ENCODE assay signal across 8 cellular contexts in genomic region chr1:155127672-155128468, GRCh38. TPM values are rescaled to one million over a fixed set of nuclear protein-coding genes. Genes with fewer than 3 reads are reported as not detected.
DNase-seq lines count a peak whose midpoint lies in the region; ATAC-seq and TF ChIP-seq lines count a peak whose summit lies in the region.

Gene EFNA1 (plus strand): TSS chr1:155127876. CDS start chr1:155127978, 102 bp downstream.

- TF ChIP-seq POLR2A in gastrocnemius medialis (IDR thresholded peaks at IDR 0.05), result peak; percentile 61 to 70

- CTCF ChIA-PET in HEK293T (lab: Yijun Ruan, JAX), result interaction anchor here (0.8 to 1.4 kb wide), 3 partner anchors 10 to 123 kb away, joined by 3 to 4 read pairs (median 4); no protein-coding TSS in a partner anchor

- H3K4me1 Mint-ChIP-seq in central memory CD8-positive, alpha-beta T cell, result peaks cover 24% of the 10 kb centered on the region

- DNase-seq in AG08396 (ENCODE audit: low spot score) (peak; percentile 58), HEK293T (ENCODE audit: extremely low spot score) (peak; percentile 71), T-helper 2 cell (peak in 4 of 5 experiments; percentile 9 to 31 (median 28)), iris pigment epithelial cell (ENCODE audit: low read depth) (peak; percentile 12), gastrocnemius medialis (peak; percentile 17 to 32), NCI-H2029 treated with DMSO at 0.1 percent for 48 hours (lab: John Stamatoyannopoulos, UW) (no peak), NOMO-1 treated with DMSO at 0.1 percent for 48 hours (lab: John Stamatoyannopoulos, UW; ENCODE audit: unreplicated experiment) (no peak)
- no peak for DNase-seq in central memory CD8-positive, alpha-beta T cell (ENCODE audit: low spot score in 2 of 2)

- peaks cover 0 to 7% of the 10 kb centered on the region in 2 donors for H3K36me3 ChIP-seq in gastrocnemius medialis

- H3K4me1 ChIP-seq in gastrocnemius medialis, result peaks cover 23 to 52% of the 10 kb centered on the region in 2 donors

- peak; percentile 22 for ATAC-seq in central memory CD8-positive, alpha-beta T cell (replicated peaks; ENCODE audit: extremely low read depth, poor library complexity, severe bottlenecking)
- peak; percentile 23 for ATAC-seq in gastrocnemius medialis

- H3K36me3 Mint-ChIP-seq in central memory CD8-positive, alpha-beta T cell (ENCODE audit: insufficient read depth), result no peaks in the 10 kb centered on the region

- no peak for TF ChIP-seq CTCF in gastrocnemius medialis (IDR thresholded peaks at IDR 0.05 in 4 of 5, conservative IDR thresholded peaks at IDR 0.05 in 1 of 5)

- intact Hi-C loops in gastrocnemius medialis (cut with DNase I; ENCODE audit: low total_unique reads), result no loop called here

- peaks cover 14 to 43% (median 34%) of the 10 kb centered on the region in 3 donors for H3K27me3 ChIP-seq in gastrocnemius medialis

- peak within 1 kb of the TSS; percentile 81 for H3K4me3 Mint-ChIP-seq in central memory CD8-positive, alpha-beta T cell

- peak within 1 kb of the TSS; percentile 64 to 88 (median 74) for H3K4me3 ChIP-seq in gastrocnemius medialis

- H3K27ac ChIP-seq in gastrocnemius medialis, result peak within 1 kb of the TSS; percentile 80 to 100 (median 88)

- in situ Hi-C loops in gastrocnemius medialis (cut with MboI; ENCODE audit: low sequenced_read_pairs in 4 of 4), result no loop called here

- no peaks in the 10 kb centered on the region for H3K9me3 ChIP-seq in gastrocnemius medialis

- POLR2A ChIA-PET in HEK293T (lab: Yijun Ruan, JAX), result interaction anchor here (1.0 to 4.1 kb wide), 9 partner anchors 9 to 45 kb away, joined by 3 to 48 read pairs (median 9); partner anchors contain the start of genes DPM3, KRTCAP2 and SLC50A1

- no peaks in the 10 kb centered on the region for H3K9me3 Mint-ChIP-seq in central memory CD8-positive, alpha-beta T cell

- H3K27ac Mint-ChIP-seq in central memory CD8-positive, alpha-beta T cell (ENCODE audit: low read depth), result peak within 1 kb of the TSS; percentile 30

- peaks cover 44% of the 10 kb centered on the region for H3K27me3 Mint-ChIP-seq in central memory CD8-positive, alpha-beta T cell

TF ChIP-seq in HEK293T, 16 proteins besides CTCF, POLR2A, EP300 and RAD21:
- TF ChIP-seq ARNT (IDR thresholded peaks at IDR 0.05) (no peak), SUZ12 (IDR thresholded peaks at IDR 0.05) (no peak), FOXA1 (IDR thresholded peaks at IDR 0.05) (no peak), ZNF384 (IDR thresholded peaks at IDR 0.05) (no peak)

RNA-seq across cellular contexts. Expression of gene EFNA1, which starts in this region (rescaled TPM):
- total RNA-seq in gastrocnemius medialis, result 10 to 100 TPM; 12.6 to 35.1 (median 14.4) TPM

Comparison
In these comparisons a context has a peak if more than half of its experiments do, and no peak if none do; other contexts are left out.
1. DNase-seq: peak in AG08396 (single experiment), HEK293T (single experiment), T-helper 2 cell (4 of 5), iris pigment epithelial cell (single experiment) and gastrocnemius medialis (2 of 2); none in central memory CD8-positive, alpha-beta T cell (0 of 2), NCI-H2029 treated with DMSO at 0.1 percent for 48 hours (single experiment) and NOMO-1 treated with DMSO at 0.1 percent for 48 hours (single experiment).